ENCODE assay signal across 8 cellular contexts in the genomic region with DNA sequence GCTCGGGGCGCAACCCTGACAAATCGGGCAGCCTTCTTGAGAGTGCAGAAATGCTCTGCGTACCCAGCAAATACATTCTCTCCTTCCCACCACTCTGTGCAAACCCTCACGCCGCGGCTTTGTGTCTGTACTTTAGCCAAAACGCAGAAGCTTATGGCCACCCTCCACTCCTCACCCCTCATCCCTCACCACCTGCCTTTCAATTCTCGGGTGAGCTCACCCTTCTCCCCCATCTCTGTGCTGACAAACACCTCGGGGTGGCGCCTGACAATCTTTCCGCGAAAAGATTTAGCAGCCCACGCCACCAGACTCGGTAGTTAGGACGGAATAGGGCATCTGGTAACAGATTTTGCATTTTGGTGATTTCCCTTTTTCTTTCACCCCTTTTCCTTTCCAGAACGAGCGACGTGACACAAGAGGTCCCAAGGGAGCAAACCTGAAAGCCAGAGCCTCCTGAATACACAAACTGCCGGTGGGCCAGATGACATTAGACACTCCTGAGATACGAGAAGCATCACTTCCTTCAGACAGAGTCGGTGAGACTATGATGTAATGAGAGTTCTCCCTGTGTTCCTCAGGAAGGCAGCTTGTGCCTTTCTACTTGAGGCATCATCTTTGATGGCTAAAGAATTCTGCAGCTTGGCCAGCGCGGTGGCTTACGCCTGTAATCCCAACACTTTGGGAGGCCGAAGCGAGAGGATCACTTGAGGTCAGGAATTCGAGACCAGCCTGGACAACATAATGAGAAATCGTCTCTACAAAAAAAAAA. TPM values are rescaled to one million over a fixed set of nuclear protein-coding genes. Genes with fewer than 3 reads are reported as not detected.
DNase-seq lines count a peak whose midpoint lies in the region; ATAC-seq, FAIRE-seq and TF ChIP-seq lines count a peak whose summit lies in the region.

No MANE protein-coding gene starts in this region.

- H3K9me3 ChIP-seq in Loucy (ENCODE audit: insufficient read depth, low read depth, low read length) (no peaks in the 10 kb centered on the region), colonic mucosa (no peaks in the 10 kb centered on the region), lung (ENCODE audit: control insufficient read depth in 2 of 2, insufficient read depth in 1 of 2, low read length in 1 of 2) (no peaks in the 10 kb centered on the region)

- H3K4me1 ChIP-seq in Loucy (ENCODE audit: insufficient read depth, low read length, poor library complexity, severe bottlenecking): peaks cover 35% of the 10 kb centered on the region
- H3K4me1 ChIP-seq in colonic mucosa: no peaks in the 10 kb centered on the region
- peaks cover 2 to 6% of the 10 kb centered on the region in 2 donors for H3K4me1 ChIP-seq in lung (ENCODE audit: control insufficient read depth in 2 of 2, insufficient read depth in 2 of 2, low read length in 2 of 2)

- H3K4me3 ChIP-seq in GM12864 (ENCODE audit: low read depth, low read length) (peak overlapping the region; percentile 67), Loucy (ENCODE audit: low read length, poor library complexity, severe bottlenecking) (peak overlapping the region; percentile 90), colonic mucosa (peak overlapping the region; percentile 68), lung (peak overlapping the region; percentile 74)

- H3F3A ChIP-seq in Loucy (ENCODE audit: low read depth): no peaks in the 10 kb centered on the region

- H3K36me3 ChIP-seq in Loucy (ENCODE audit: insufficient read depth, low read length): no peaks in the 10 kb centered on the region
- no peaks in the 10 kb centered on the region for H3K36me3 ChIP-seq in colonic mucosa
- H3K36me3 ChIP-seq in lung (ENCODE audit: control insufficient read depth in 2 of 2, insufficient read depth in 2 of 2, low read length in 2 of 2): no peaks in the 10 kb centered on the region

- peaks cover 10% of the 10 kb centered on the region for H3K36me3 Mint-ChIP-seq in activated CD4-positive, alpha-beta T cell treated with anti-CD3 and anti-CD28 coated beads for 36 hours (ENCODE audit: low read depth)

- peak overlapping the region; percentile 97 for H2AFZ ChIP-seq in Loucy (ENCODE audit: low read length)

- TF ChIP-seq CTCF in GM12864 (IDR thresholded peaks at IDR 0.05; ENCODE audit: low read depth, low read length, missing control alignments) (peak; percentile 18), Loucy (conservative IDR thresholded peaks at IDR 0.05; ENCODE audit: low read length) (peak; percentile 46), colonic mucosa (IDR thresholded peaks at IDR 0.05) (no peak), lung (IDR thresholded peaks at IDR 0.05; ENCODE audit: control extremely low read depth, extremely low read depth) (no peak)

- no peaks in the 10 kb centered on the region for H3K9me3 Mint-ChIP-seq in activated CD4-positive, alpha-beta T cell treated with anti-CD3 and anti-CD28 coated beads for 36 hours (ENCODE audit: low read depth)

- CTCF ChIA-PET in activated CD4-positive, alpha-beta T cell treated with anti-CD3 and anti-CD28 coated beads for 36 hours (lab: Charles Lee): interaction anchor here (0.6 to 3.3 kb wide), 12 partner anchors 10 to 148 kb away, joined by 3 to 27 read pairs (median 3); a partner anchor contains a TSS

- H3K27ac ChIP-seq in colonic mucosa (peak overlapping the region; percentile 88), lung (ENCODE audit: low read depth in 1 of 2, low read length in 1 of 2) (peak overlapping the region; percentile 76 to 85)

- peak overlapping the region; percentile 89 for H3K4me3 Mint-ChIP-seq in activated CD4-positive, alpha-beta T cell treated with anti-CD3 and anti-CD28 coated beads for 36 hours

- FAIRE-seq in H54 (lab: Jason Lieb, UNC): peak; percentile 89

- intact Hi-C loops in activated CD4-positive, alpha-beta T cell treated with anti-CD3 and anti-CD28 coated beads for 36 hours (cut with DNase I, micrococcal nuclease): loop anchor here (1.0 to 5.0 kb wide), 6 partner anchors 44 to 1064 kb away; a partner anchor contains a TSS
- intact Hi-C loops in colonic mucosa (cut with DNase I): no loop called here

- DNase-seq in GM12864 (ENCODE audit: low read depth) (no peak), H54 (ENCODE audit: insufficient read length, low spot score) (peak; percentile 30), colonic mucosa (peak; percentile 60), lung (ENCODE audit: low spot score) (peak; percentile 34), COR-L47 (lab: John Stamatoyannopoulos, UW) (no peak)
- DNase-seq in activated CD4-positive, alpha-beta T cell treated with anti-CD3 and anti-CD28 coated beads for 36 hours: peak; percentile 84
- peak; percentile 42 for DNase-seq in stimulated activated CD8-positive, alpha-beta memory T cell treated with anti-CD3 and anti-CD28 coated beads, Interleukin-12 subunit alpha, Interleukin-12 subunit beta, amount 100 ng/mL, for 1 hour (ENCODE audit: low read depth)

- H3K27me3 Mint-ChIP-seq in activated CD4-positive, alpha-beta T cell treated with anti-CD3 and anti-CD28 coated beads for 36 hours: no peaks in the 10 kb centered on the region

- H3K27me3 ChIP-seq in Loucy (ENCODE audit: insufficient read depth, low read length, poor library complexity, severe bottlenecking) (peaks cover 5% of the 10 kb centered on the region), colonic mucosa (no peaks in the 10 kb centered on the region), lung (ENCODE audit: control insufficient read depth, insufficient read depth) (no peaks in the 10 kb centered on the region)

- peaks cover 43% of the 10 kb centered on the region for H3K79me2 ChIP-seq in Loucy (ENCODE audit: insufficient read depth, low read length)

- H3K9ac ChIP-seq in Loucy (ENCODE audit: low read depth, low read length, poor library complexity, severe bottlenecking): peak overlapping the region; percentile 95
- peak overlapping the region; percentile 62 to 83 for H3K9ac ChIP-seq in colonic mucosa (ENCODE audit: low read depth in 2 of 2, low read length in 2 of 2)

- peaks cover 40% of the 10 kb centered on the region for H4K20me1 ChIP-seq in Loucy (ENCODE audit: insufficient read depth, low read length, poor library complexity, severe bottlenecking)

- H3K4me1 Mint-ChIP-seq in activated CD4-positive, alpha-beta T cell treated with anti-CD3 and anti-CD28 coated beads for 36 hours: peaks cover 29% of the 10 kb centered on the region

- no peaks in the 10 kb centered on the region for H3K9me2 ChIP-seq in Loucy (replicated peaks; ENCODE audit: low read depth, low read length)

- H3K4me2 ChIP-seq in Loucy (ENCODE audit: low read depth, low read length, poor library complexity, severe bottlenecking): peak overlapping the region; percentile 83

- 15 to 19% methylated on average over 29 of the region's 29 CpGs for WGBS in lung, 2 donors

- ATAC-seq in activated CD4-positive, alpha-beta T cell treated with anti-CD3 and anti-CD28 coated beads for 36 hours: peak; percentile 76
- peak; percentile 9 for ATAC-seq in lung (ENCODE audit: insufficient read depth, low FRiP score)

- peak overlapping the region; percentile 94 for H3K27ac Mint-ChIP-seq in activated CD4-positive, alpha-beta T cell treated with anti-CD3 and anti-CD28 coated beads for 36 hours

- no peak for TF ChIP-seq POLR2A in H54 (IDR thresholded peaks at IDR 0.05; ENCODE audit: low read depth, low read length)

- POLR2A ChIA-PET in activated CD4-positive, alpha-beta T cell treated with anti-CD3 and anti-CD28 coated beads for 36 hours (lab: Charles Lee): interaction anchor here (0.6 to 2.4 kb wide), 6 partner anchors 9 to 1099 kb away, joined by 3 to 17 read pairs (median 6); a partner anchor contains a TSS

RNA-seq across cellular contexts. Expression of a gene that starts 0.7 kb away (rescaled TPM):
- 10 to 100 TPM; 34.2 to 46.8 TPM for total RNA-seq in activated CD4-positive, alpha-beta T cell treated with anti-CD3 and anti-CD28 coated beads for 36 hours
- total RNA-seq in colonic mucosa: 10 to 100 TPM; 38.1 to 59.9 TPM
- 10 to 100 TPM; 37.6 to 50.2 TPM for total RNA-seq in lung
- polyA plus RNA-seq in lung: 10 to 100 TPM; 11.6 to 19.8 TPM

RNA-seq across cellular contexts. Expression of a gene that starts 44.6 kb away (rescaled TPM):
- under 1 TPM; 0.30 to 0.34 TPM for total RNA-seq in activated CD4-positive, alpha-beta T cell treated with anti-CD3 and anti-CD28 coated beads for 36 hours
- 1 to 10 TPM; 1.0 to 1.8 TPM for total RNA-seq in colonic mucosa
- 1 to 10 TPM; 1.1 to 1.5 TPM for total RNA-seq in lung
- under 1 TPM; 0.14 to 0.66 TPM for polyA plus RNA-seq in lung

RNA-seq across cellular contexts. Expression of a gene that starts 44.7 kb away (rescaled TPM):
- 10 to 100 TPM; 38.1 to 42.1 TPM for total RNA-seq in activated CD4-positive, alpha-beta T cell treated with anti-CD3 and anti-CD28 coated beads for 36 hours
- total RNA-seq in colonic mucosa: 100 to 1,000 TPM in 1 of 2 donors, 10 to 100 TPM in 1; 79.2 to 111 TPM
- total RNA-seq in lung: 100 to 1,000 TPM in 1 of 2 donors, 10 to 100 TPM in 1; 91.9 to 334 TPM
- 10 to 100 TPM; 29.4 to 36.3 TPM for polyA plus RNA-seq in lung

Comparison
In these comparisons a context has a peak if more than half of its experiments do, and no peak if none do; other contexts are left out.
1. DNase-seq: peak in H54 (single experiment), activated CD4-positive, alpha-beta T cell treated with anti-CD3 and anti-CD28 coated beads for 36 hours (single experiment), colonic mucosa (single experiment), lung (single experiment) and stimulated activated CD8-positive, alpha-beta memory T cell treated with anti-CD3 and anti-CD28 coated beads, Interleukin-12 subunit alpha, Interleukin-12 subunit beta, amount 100 ng/mL, for 1 hour (single experiment); none in GM12864 (single experiment) and COR-L47 (single experiment).
2. CTCF ChIP-seq: peak in GM12864 (single experiment) and Loucy (single experiment); none in colonic mucosa (single experiment) and lung (single experiment).
3. Peak in every context shown above with its lines, with median percentiles within 50 percentile points of each other: H3K4me3 ChIP-seq.